1 cellular context compared by ENCODE assay signal in the genomic region with DNA sequence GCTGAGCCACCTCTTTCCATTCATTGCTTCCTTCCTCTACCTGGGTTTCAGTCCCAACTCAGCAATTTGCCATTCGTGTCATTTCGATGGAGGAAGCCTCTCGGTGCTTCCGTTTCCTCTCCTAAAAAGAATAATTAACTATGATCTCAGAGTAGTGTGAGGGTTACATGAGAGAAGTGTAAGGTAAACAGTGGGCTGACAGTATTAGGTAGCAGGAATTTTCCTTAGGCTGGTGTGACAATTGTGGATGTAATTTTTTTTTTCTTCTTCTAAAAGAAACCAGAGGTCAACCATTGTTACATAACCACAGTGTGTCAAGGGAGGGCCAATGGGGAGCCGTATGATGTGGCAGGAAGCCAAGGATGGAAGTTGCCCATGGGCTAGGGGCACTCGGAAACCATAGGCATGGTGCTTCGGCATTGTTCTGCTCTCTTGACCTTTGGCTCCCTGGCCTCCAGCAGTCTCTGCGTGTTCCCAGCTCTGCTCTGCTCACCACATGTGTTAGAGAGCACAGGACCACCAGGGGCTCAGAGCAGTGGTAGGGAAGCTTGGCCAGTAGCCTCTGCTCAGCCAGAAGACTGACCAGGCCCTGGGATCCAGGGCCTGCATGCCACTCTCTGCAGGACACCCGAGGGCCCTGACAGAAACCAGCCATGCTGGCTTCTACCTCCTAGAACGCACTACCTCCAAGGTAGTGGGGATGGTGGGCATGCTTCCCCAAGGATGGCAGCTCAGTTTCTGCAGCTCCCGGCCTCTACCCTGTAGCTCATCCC.
A peak's percentile ranks its signal among the peaks of the same experiment; 100 is the strongest.
TF ChIP-seq lines count a peak whose summit lies in the region.

No MANE protein-coding gene starts in this region.

TF ChIP-seq in HepG2, 621 proteins besides CTCF, POLR2A, EP300 and RAD21 (continued from another document and continues in another):
- TF ChIP-seq ZFP90 (CRISPR knock-in tag; IDR thresholded peaks at IDR 0.05; ENCODE audit: borderline replicate concordance) (0 out of 2 replicates have a peak, but pooled peaks have one; percentile 60), TCF12 (IDR thresholded peaks at IDR 0.05) (no peak), TCF12 (CRISPR knock-in tag; IDR thresholded peaks at IDR 0.05) (no peak), YY1 (IDR thresholded peaks at IDR 0.05; ENCODE audit: insufficient read depth, insufficient replicate concordance, low read depth, low read length) (peak; percentile 45), ERF (CRISPR knock-in tag; IDR thresholded peaks at IDR 0.05) (peak; percentile 96), GABPA (IDR thresholded peaks at IDR 0.05; ENCODE audit: low read depth, low read length) (no peak), GABPA (CRISPR knock-in tag; IDR thresholded peaks at IDR 0.05; ENCODE audit: low read depth) (peak; percentile 77), SPEN (CRISPR knock-in tag; IDR thresholded peaks at IDR 0.05; ENCODE audit: low read depth) (peak; percentile 63), JUNB (CRISPR knock-in tag; IDR thresholded peaks at IDR 0.05; ENCODE audit: borderline replicate concordance) (no peak), ZNF24 (IDR thresholded peaks at IDR 0.05) (0 out of 2 replicates have a peak, but pooled peaks have one; percentile 33), SALL2 (CRISPR knock-in tag; IDR thresholded peaks at IDR 0.05) (no peak), KMT2B (CRISPR knock-in tag; IDR thresholded peaks at IDR 0.05) (peak; percentile 72), ZNF510 (CRISPR knock-in tag; IDR thresholded peaks at IDR 0.05; ENCODE audit: low read depth) (peak; percentile 39; the same call in 1 of the 2 replicates), ARID4A (CRISPR knock-in tag; IDR thresholded peaks at IDR 0.05; ENCODE audit: borderline replicate concordance) (peak; percentile 67; the same call in 1 of the 2 replicates), ZFP91 (CRISPR knock-in tag; IDR thresholded peaks at IDR 0.05; ENCODE audit: borderline replicate concordance) (peak; percentile 74), CREBL2 (CRISPR knock-in tag; IDR thresholded peaks at IDR 0.05; ENCODE audit: borderline replicate concordance) (peak; percentile 62; the same call in 1 of the 2 replicates), ZMAT3 (CRISPR knock-in tag; conservative IDR thresholded peaks at IDR 0.05) (0 out of 2 replicates have a peak, but pooled peaks have one; percentile 33), MAZ (IDR thresholded peaks at IDR 0.05; ENCODE audit: borderline replicate concordance, low read depth, low read length) (0 out of 2 replicates have a peak, but pooled peaks have one; percentile 15), MAZ (CRISPR knock-in tag; IDR thresholded peaks at IDR 0.05; ENCODE audit: low read depth) (peak; percentile 67; the same call in 1 of the 2 replicates), PHF21A (CRISPR knock-in tag; IDR thresholded peaks at IDR 0.05) (peak; percentile 87), ZNF276 (CRISPR knock-in tag; IDR thresholded peaks at IDR 0.05; ENCODE audit: low read depth) (peak; percentile 84; the same call in 1 of the 2 replicates), ZMYM3 (CRISPR knock-in tag; IDR thresholded peaks at IDR 0.05) (peak; percentile 87), HOMEZ (CRISPR knock-in tag; IDR thresholded peaks at IDR 0.05; ENCODE audit: low read depth) (peak; percentile 72), THAP7 (CRISPR knock-in tag; IDR thresholded peaks at IDR 0.05) (no peak), NAIF1 (CRISPR knock-in tag; IDR thresholded peaks at IDR 0.05; ENCODE audit: borderline replicate concordance) (peak; percentile 76; the same call in 1 of the 2 replicates), ZNF350 (CRISPR knock-in tag; IDR thresholded peaks at IDR 0.05; ENCODE audit: borderline replicate concordance, low read depth) (peak; percentile 62; the same call in 1 of the 2 replicates), ZBTB7A (CRISPR knock-in tag; IDR thresholded peaks at IDR 0.05) (peak; percentile 82), SRSF1 (optimal IDR thresholded peaks at IDR 0.05; ENCODE audit: low read depth, low read length) (peak; percentile 41), ZBTB42 (CRISPR knock-in tag; IDR thresholded peaks at IDR 0.05) (peak; percentile 84; the same call in 1 of the 2 replicates), MYC (CRISPR knock-in tag; IDR thresholded peaks at IDR 0.05; ENCODE audit: borderline replicate concordance) (peak; percentile 96)
- TF ChIP-seq, protein P1, sequence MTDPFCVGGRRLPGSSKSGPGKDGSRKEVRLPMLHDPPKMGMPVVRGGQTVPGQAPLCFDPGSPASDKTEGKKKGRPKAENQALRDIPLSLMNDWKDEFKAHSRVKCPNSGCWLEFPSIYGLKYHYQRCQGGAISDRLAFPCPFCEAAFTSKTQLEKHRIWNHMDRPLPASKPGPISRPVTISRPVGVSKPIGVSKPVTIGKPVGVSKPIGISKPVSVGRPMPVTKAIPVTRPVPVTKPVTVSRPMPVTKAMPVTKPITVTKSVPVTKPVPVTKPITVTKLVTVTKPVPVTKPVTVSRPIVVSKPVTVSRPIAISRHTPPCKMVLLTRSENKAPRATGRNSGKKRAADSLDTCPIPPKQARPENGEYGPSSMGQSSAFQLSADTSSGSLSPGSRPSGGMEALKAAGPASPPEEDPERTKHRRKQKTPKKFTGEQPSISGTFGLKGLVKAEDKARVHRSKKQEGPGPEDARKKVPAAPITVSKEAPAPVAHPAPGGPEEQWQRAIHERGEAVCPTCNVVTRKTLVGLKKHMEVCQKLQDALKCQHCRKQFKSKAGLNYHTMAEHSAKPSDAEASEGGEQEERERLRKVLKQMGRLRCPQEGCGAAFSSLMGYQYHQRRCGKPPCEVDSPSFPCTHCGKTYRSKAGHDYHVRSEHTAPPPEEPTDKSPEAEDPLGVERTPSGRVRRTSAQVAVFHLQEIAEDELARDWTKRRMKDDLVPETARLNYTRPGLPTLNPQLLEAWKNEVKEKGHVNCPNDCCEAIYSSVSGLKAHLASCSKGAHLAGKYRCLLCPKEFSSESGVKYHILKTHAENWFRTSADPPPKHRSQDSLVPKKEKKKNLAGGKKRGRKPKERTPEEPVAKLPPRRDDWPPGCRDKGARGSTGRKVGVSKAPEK (CRISPR knock-in tag; IDR thresholded peaks at IDR 0.05; ENCODE audit: borderline replicate concordance), result peak; percentile 84; the same call in 1 of the 2 replicates
- TF ChIP-seq, protein P2, sequence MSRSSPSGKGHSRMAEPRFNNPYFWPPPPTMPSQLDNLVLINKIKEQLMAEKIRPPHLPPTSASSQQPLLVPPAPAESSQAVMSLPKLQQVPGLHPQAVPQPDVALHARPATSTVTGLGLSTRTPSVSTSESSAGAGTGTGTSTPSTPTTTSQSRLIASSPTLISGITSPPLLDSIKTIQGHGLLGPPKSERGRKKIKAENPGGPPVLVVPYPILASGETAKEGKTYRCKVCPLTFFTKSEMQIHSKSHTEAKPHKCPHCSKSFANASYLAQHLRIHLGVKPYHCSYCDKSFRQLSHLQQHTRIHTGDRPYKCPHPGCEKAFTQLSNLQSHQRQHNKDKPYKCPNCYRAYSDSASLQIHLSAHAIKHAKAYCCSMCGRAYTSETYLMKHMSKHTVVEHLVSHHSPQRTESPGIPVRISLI (CRISPR knock-in tag; IDR thresholded peaks at IDR 0.05; ENCODE audit: borderline replicate concordance), result peak; percentile 98
- TF ChIP-seq, protein P3, sequence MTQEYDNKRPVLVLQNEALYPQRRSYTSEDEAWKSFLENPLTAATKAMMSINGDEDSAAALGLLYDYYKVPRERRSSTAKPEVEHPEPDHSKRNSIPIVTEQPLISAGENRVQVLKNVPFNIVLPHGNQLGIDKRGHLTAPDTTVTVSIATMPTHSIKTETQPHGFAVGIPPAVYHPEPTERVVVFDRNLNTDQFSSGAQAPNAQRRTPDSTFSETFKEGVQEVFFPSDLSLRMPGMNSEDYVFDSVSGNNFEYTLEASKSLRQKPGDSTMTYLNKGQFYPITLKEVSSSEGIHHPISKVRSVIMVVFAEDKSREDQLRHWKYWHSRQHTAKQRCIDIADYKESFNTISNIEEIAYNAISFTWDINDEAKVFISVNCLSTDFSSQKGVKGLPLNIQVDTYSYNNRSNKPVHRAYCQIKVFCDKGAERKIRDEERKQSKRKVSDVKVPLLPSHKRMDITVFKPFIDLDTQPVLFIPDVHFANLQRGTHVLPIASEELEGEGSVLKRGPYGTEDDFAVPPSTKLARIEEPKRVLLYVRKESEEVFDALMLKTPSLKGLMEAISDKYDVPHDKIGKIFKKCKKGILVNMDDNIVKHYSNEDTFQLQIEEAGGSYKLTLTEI (CRISPR knock-in tag; conservative IDR thresholded peaks at IDR 0.05), result no peak
- TF ChIP-seq, protein P4, sequence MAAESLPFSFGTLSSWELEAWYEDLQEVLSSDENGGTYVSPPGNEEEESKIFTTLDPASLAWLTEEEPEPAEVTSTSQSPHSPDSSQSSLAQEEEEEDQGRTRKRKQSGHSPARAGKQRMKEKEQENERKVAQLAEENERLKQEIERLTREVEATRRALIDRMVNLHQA (CRISPR knock-in tag; IDR thresholded peaks at IDR 0.05), result no peak
- TF ChIP-seq, protein P5, sequence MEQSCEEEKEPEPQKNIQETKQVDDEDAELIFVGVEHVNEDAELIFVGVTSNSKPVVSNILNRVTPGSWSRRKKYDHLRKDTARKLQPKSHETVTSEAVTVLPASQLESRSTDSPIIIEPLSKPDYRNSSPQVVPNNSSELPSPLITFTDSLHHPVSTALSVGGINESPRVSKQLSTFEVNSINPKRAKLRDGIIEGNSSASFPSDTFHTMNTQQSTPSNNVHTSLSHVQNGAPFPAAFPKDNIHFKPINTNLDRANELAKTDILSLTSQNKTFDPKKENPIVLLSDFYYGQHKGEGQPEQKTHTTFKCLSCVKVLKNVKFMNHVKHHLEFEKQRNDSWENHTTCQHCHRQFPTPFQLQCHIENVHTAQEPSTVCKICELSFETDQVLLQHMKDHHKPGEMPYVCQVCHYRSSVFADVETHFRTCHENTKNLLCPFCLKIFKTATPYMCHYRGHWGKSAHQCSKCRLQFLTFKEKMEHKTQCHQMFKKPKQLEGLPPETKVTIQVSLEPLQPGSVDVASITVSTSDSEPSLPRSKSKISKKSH (CRISPR knock-in tag; IDR thresholded peaks at IDR 0.05; ENCODE audit: borderline replicate concordance), result peak; percentile 97
